In genomic region chr7:75878769-75879596, GRCh38 we compare ENCODE assay signal across 8 cellular contexts. TPM values are rescaled to one million over a fixed set of nuclear protein-coding genes. Genes with fewer than 3 reads are reported as not detected.
DNase-seq lines count a peak whose midpoint lies in the region; ATAC-seq and TF ChIP-seq lines count a peak whose summit lies in the region.

Gene RHBDD2, plus strand, starts transcription at chr7:75879034. Its CDS starts 49 bp downstream, at chr7:75879083.

- peak; percentile 96 for ATAC-seq in GM19324 (IDR thresholded peaks at IDR 0.05; ENCODE audit: low FRiP score, unreplicated experiment)
- ATAC-seq in HG03469 (IDR thresholded peaks at IDR 0.05; ENCODE audit: unreplicated experiment): peak; percentile 70

- TF ChIP-seq CTCF in BE2C (IDR thresholded peaks at IDR 0.05; ENCODE audit: low read depth, low read length): no peak

- H3K4me1 ChIP-seq in BE2C: peaks cover 6% of the 10 kb centered on the region

- no peaks in the 10 kb centered on the region; the same call in 1 of the 2 replicates for H3K27me3 ChIP-seq in BE2C

- DNase-seq in BE2C: peak; percentile 97
- DNase-seq in NCI-H526 (lab: John Stamatoyannopoulos, UW): peak; percentile 81 to 97
- peak; percentile 98 for DNase-seq in activated CD4-positive, alpha-beta T cell treated with anti-CD3 and anti-CD28 coated beads for 48 hours
- peak; percentile 94 for DNase-seq in kidney tubule cell (ENCODE audit: low spot score)
- DNase-seq in stimulated activated CD4-positive, alpha-beta T cell treated with anti-CD3 and anti-CD28 coated beads, Interleukin-1b, Interleukin-23, amount 100 ng/mL, for 24 hours (ENCODE audit: low read depth in 4 of 4, low spot score in 1 of 4): peak; percentile 94 to 97 (median 95)

- H3K27ac ChIP-seq in cingulate gyrus (ENCODE audit: low read depth, low read length): peak within 1 kb of the TSS; percentile 93

- H3K9me3 ChIP-seq in BE2C: no peaks in the 10 kb centered on the region; the same call in 1 of the 2 replicates

- H3K36me3 ChIP-seq in BE2C: peaks cover 12% of the 10 kb centered on the region

- peak within 1 kb of the TSS; percentile 81 for H3K4me3 ChIP-seq in BE2C (ENCODE audit: low read depth, low read length)

RNA-seq across cellular contexts. Expression of gene RHBDD2, which starts in this region (rescaled TPM):
- polyA plus RNA-seq in BE2C (2012; ENCODE audit: insufficient read depth, insufficient read length, low read depth): 162 TPM

Comparison
In these comparisons a context has a peak if more than half of its experiments do, and no peak if none do; other contexts are left out.
1. Peak in every context shown above with its lines: DNase-seq, ATAC-seq, H3K4me3 ChIP-seq and H3K27ac ChIP-seq.